ENCODE assay signal across 28 cellular contexts in genomic region chr10:10714327-10714726, GRCh38.
"Had no signal": no experiment of that assay in that cellular context is flagged by ENCODE, and none has a peak within 500 bp of the region (broad histone marks: within the 10 kb centered on the region; RNA-seq: fewer than 3 reads in every experiment).

No MANE protein-coding gene starts in this region.

- H3K9me3 ChIP-seq: stomach, suprapubic skin, testis, thoracic aorta, thyroid gland, tibial artery, tibial nerve, transverse colon, upper lobe of left lung, upper lobe of right lung, uterus, vagina had no signal

- H3K4me1 Mint-ChIP-seq: stimulated activated effector memory CD8-positive, alpha-beta T cell treated with anti-CD3 and anti-CD28 coated beads, Interleukin-12 subunit alpha, Interleukin-12 subunit beta, amount 100 ng/mL, for 72 hours; stimulated activated memory B cell treated with anti-CD40 and anti-IgM and Interleukin-4, amounts not matched to agents 10 μg/mL and 1 μg/mL and 100 μg/mL, for 72 hours; stimulated activated naive B cell treated with anti-CD40 and anti-IgM and Interleukin-4, amounts not matched to agents 10 μg/mL and 1 μg/mL and 100 μg/mL, for 72 hours; stimulated activated naive CD8-positive, alpha-beta T cell treated with anti-CD3 and anti-CD28 coated beads, Interleukin-15, amount 100 ng/mL, for 72 hours had no signal

- H3K36me3 ChIP-seq: stomach, suprapubic skin, thoracic aorta, thyroid gland, tibial artery, tibial nerve, transverse colon, upper lobe of left lung, upper lobe of right lung, uterus, vagina had no signal

- ATAC-seq: stimulated activated effector memory CD8-positive, alpha-beta T cell treated with anti-CD3 and anti-CD28 coated beads, Interleukin-12 subunit alpha, Interleukin-12 subunit beta, amount 100 ng/mL, for 72 hours; stimulated activated memory B cell treated with anti-CD40 and anti-IgM and Interleukin-4, amounts not matched to agents 10 μg/mL and 1 μg/mL and 100 μg/mL, for 72 hours; stimulated activated naive B cell treated with anti-CD40 and anti-IgM and Interleukin-4, amounts not matched to agents 10 μg/mL and 1 μg/mL and 100 μg/mL, for 72 hours; stimulated activated naive CD8-positive, alpha-beta T cell treated with anti-CD3 and anti-CD28 coated beads, Interleukin-15, amount 100 ng/mL, for 72 hours; stimulated activated naive CD8-positive, alpha-beta T cell treated with anti-CD3 and anti-CD28 coated beads, Interleukin-15, Interleukin-2, amounts not matched to agents 100 U/mL and 50 U/mL, for 24 hours; upper lobe of right lung had no signal

- H3K4me3 ChIP-seq: stomach, suprapubic skin, testis, thoracic aorta, thyroid gland, tibial artery, tibial nerve, transverse colon, upper lobe of left lung, upper lobe of right lung, uterus, vagina had no signal

- H3K27ac ChIP-seq: stomach, suprapubic skin, testis, thoracic aorta, thyroid gland, tibial artery, tibial nerve, transverse colon, upper lobe of left lung, upper lobe of right lung, uterus, vagina had no signal

- H3K27ac Mint-ChIP-seq: stimulated activated effector memory CD8-positive, alpha-beta T cell treated with anti-CD3 and anti-CD28 coated beads, Interleukin-12 subunit alpha, Interleukin-12 subunit beta, amount 100 ng/mL, for 72 hours; stimulated activated memory B cell treated with anti-CD40 and anti-IgM and Interleukin-4, amounts not matched to agents 10 μg/mL and 1 μg/mL and 100 μg/mL, for 72 hours; stimulated activated naive B cell treated with anti-CD40 and anti-IgM and Interleukin-4, amounts not matched to agents 10 μg/mL and 1 μg/mL and 100 μg/mL, for 72 hours; stimulated activated naive CD8-positive, alpha-beta T cell treated with anti-CD3 and anti-CD28 coated beads, Interleukin-15, amount 100 ng/mL, for 72 hours; stimulated activated naive CD8-positive, alpha-beta T cell treated with anti-CD3 and anti-CD28 coated beads, Interleukin-15, Interleukin-2, amounts not matched to agents 100 ng/mL and 50 ng/mL, for 24 hours; type B pancreatic cell had no signal

- H3K36me3 Mint-ChIP-seq: stimulated activated effector memory CD8-positive, alpha-beta T cell treated with anti-CD3 and anti-CD28 coated beads, Interleukin-12 subunit alpha, Interleukin-12 subunit beta, amount 100 ng/mL, for 72 hours; stimulated activated memory B cell treated with anti-CD40 and anti-IgM and Interleukin-4, amounts not matched to agents 10 μg/mL and 1 μg/mL and 100 μg/mL, for 72 hours; stimulated activated naive B cell treated with anti-CD40 and anti-IgM and Interleukin-4, amounts not matched to agents 10 μg/mL and 1 μg/mL and 100 μg/mL, for 72 hours; type B pancreatic cell had no signal

- H3K4me1 ChIP-seq: stomach, suprapubic skin, testis, thyroid gland, tibial nerve, upper lobe of left lung, upper lobe of right lung, uterus, vagina had no signal

- H3K27me3 Mint-ChIP-seq: stimulated activated memory B cell treated with anti-CD40 and anti-IgM and Interleukin-4, amounts not matched to agents 10 μg/mL and 1 μg/mL and 100 μg/mL, for 72 hours; stimulated activated naive CD8-positive, alpha-beta T cell treated with anti-CD3 and anti-CD28 coated beads, Interleukin-15, amount 100 ng/mL, for 72 hours had no signal

- DNase-seq: stimulated activated CD4-positive, alpha-beta T cell treated with anti-CD3 and anti-CD28 coated beads, Interleukin-2, amount 100 ng/mL, for 48 hours; stimulated activated CD4-positive, alpha-beta T cell treated with anti-CD3 and anti-CD28 coated beads, Interleukin-4, amount 100 ng/mL, for 1 hour; stimulated activated CD4-positive, alpha-beta T cell treated with anti-CD3 and anti-CD28 coated beads, Interleukin-4, amount 100 ng/mL, for 24 hours; stimulated activated CD4-positive, alpha-beta T cell treated with anti-CD3 and anti-CD28 coated beads, Interleukin-4, amount 100 ng/mL, for 4 hours; stimulated activated CD8-positive, alpha-beta memory T cell treated with anti-CD3 and anti-CD28 coated beads, Interleukin-4, amount 100 ng/mL, for 48 hours; stimulated activated naive B cell treated with anti-CD40 and anti-IgM and Interleukin-4, amounts not matched to agents 10 μg/mL and 1 μg/mL and 100 μg/mL, for 72 hours; stimulated activated naive CD4-positive, alpha-beta T cell; stimulated activated naive CD4-positive, alpha-beta T cell treated with Interleukin-2 at 50 U/mL for 16 hours; stimulated activated naive CD8-positive, alpha-beta T cell treated with anti-CD3 and anti-CD28 coated beads, Interleukin-15, amount 100 ng/mL, for 72 hours; stimulated activated naive CD8-positive, alpha-beta T cell treated with anti-CD3 and anti-CD28 coated beads, Interleukin-15, Interleukin-2, amounts not matched to agents 100 U/mL and 50 U/mL, for 24 hours; stomach; substantia nigra; testis; thyroid gland; tibial artery; transverse colon; trophoblast cell; upper lobe of left lung; upper lobe of right lung; uterus had no signal

- H3K9me3 Mint-ChIP-seq: stimulated activated effector memory CD8-positive, alpha-beta T cell treated with anti-CD3 and anti-CD28 coated beads, Interleukin-12 subunit alpha, Interleukin-12 subunit beta, amount 100 ng/mL, for 72 hours; stimulated activated naive CD8-positive, alpha-beta T cell treated with anti-CD3 and anti-CD28 coated beads, Interleukin-15, amount 100 ng/mL, for 72 hours; stimulated activated naive CD8-positive, alpha-beta T cell treated with anti-CD3 and anti-CD28 coated beads, Interleukin-15, Interleukin-2, amounts not matched to agents 100 ng/mL and 50 ng/mL, for 24 hours; type B pancreatic cell had no signal

- H3K4me3 Mint-ChIP-seq: stimulated activated effector memory CD8-positive, alpha-beta T cell treated with anti-CD3 and anti-CD28 coated beads, Interleukin-12 subunit alpha, Interleukin-12 subunit beta, amount 100 ng/mL, for 72 hours; stimulated activated memory B cell treated with anti-CD40 and anti-IgM and Interleukin-4, amounts not matched to agents 10 μg/mL and 1 μg/mL and 100 μg/mL, for 72 hours; stimulated activated naive B cell treated with anti-CD40 and anti-IgM and Interleukin-4, amounts not matched to agents 10 μg/mL and 1 μg/mL and 100 μg/mL, for 72 hours; stimulated activated naive CD8-positive, alpha-beta T cell treated with anti-CD3 and anti-CD28 coated beads, Interleukin-15, amount 100 ng/mL, for 72 hours; stimulated activated naive CD8-positive, alpha-beta T cell treated with anti-CD3 and anti-CD28 coated beads, Interleukin-15, Interleukin-2, amounts not matched to agents 100 ng/mL and 50 ng/mL, for 24 hours; type B pancreatic cell had no signal
